In the genomic region with DNA sequence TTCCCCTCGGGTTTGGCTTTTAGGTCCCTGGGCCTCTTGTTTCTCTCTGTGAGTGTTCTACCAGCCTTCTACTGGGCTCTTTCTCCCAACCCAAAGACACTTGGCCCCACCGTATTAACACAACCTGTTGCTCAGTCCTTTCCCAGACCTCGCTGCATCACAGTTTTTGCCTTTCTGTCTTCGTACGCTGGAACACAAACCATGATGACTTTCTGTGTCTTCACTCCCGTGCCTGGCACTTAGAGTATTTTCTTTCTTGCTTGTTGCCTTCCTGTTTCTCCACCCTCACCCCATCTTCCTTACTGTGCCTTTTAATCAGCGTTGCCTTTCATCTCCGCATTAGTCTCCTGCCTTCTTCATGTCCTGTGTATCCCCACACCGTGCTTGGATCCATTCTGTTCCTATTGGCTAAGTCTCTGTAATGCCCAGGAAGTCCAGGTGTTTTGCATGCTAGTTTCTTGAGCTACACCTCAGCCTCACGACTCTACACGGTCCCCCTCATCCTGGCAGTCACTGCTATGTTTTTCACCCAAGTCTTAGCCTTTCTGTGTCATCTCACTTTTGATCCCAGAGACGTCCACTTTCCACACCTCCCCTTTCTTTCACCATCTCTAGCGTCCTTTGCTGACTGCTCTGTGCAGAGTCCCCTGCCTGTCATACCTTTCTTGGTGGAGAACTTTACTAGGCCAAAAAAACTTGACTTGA, we compare ENCODE assay signal across 8 cellular contexts. TPM values are rescaled to one million over a fixed set of nuclear protein-coding genes. Genes with fewer than 3 reads are reported as not detected.
DNase-seq lines count a peak whose midpoint lies in the region; ATAC-seq, FAIRE-seq and TF ChIP-seq lines count a peak whose summit lies in the region.

No MANE protein-coding gene starts in this region.

- peak overlapping the region; percentile 89 for H3K9ac ChIP-seq in IMR-90 (ENCODE audit: low read depth, low read length)

- no peak overlapping the region for H4K91ac ChIP-seq in IMR-90 (ENCODE audit: insufficient read depth, low read depth, low read length)

- peaks cover 3% of the 10 kb centered on the region; the same call in 1 of the 2 replicates for H3K36me3 ChIP-seq in IMR-90 (ENCODE audit: control insufficient read depth, insufficient read depth, low read length)

- H3K79me1 ChIP-seq in IMR-90 (ENCODE audit: low read depth in 1 of 2, low read length in 2 of 2), result peaks cover 12 to 56% of the 10 kb centered on the region in 2 experiments; a peak in 3 of 4 replicates

- TF ChIP-seq EP300 in A549 (IDR thresholded peaks at IDR 0.05), result no peak

- H3K27me3 Mint-ChIP-seq in MCF 10A (ENCODE audit: insufficient read depth, unreplicated experiment), result no peaks in the 10 kb centered on the region

- no peak for TF ChIP-seq RAD21 in A549 (conservative IDR thresholded peaks at IDR 0.05 in 1 of 2, IDR thresholded peaks at IDR 0.05 in 1 of 2)
- no peak for TF ChIP-seq RAD21 in IMR-90 (IDR thresholded peaks at IDR 0.05; ENCODE audit: low read length)

- H3K9me1 ChIP-seq in IMR-90 (ENCODE audit: insufficient read depth, low read length), result peaks cover 25% of the 10 kb centered on the region

- 41% methylated on average over 13 of the region's 13 CpGs for WGBS in A549 (ENCODE audit: missing lambda C conversion rate)
- 9% methylated on average over 11 of the region's 13 CpGs; no CpG with 5 or more reads in 1 of the 2 experiments for WGBS in IMR-90 (ENCODE audit: extremely low coverage in 2 of 2, insufficient read length in 1 of 2), 2 experiments

- peak overlapping the region; percentile 93 for H3K4me3 Mint-ChIP-seq in MCF 10A (ENCODE audit: unreplicated experiment)

- peak overlapping the region; percentile 57; the same call in 1 of the 2 replicates for H2AK5ac ChIP-seq in IMR-90 (ENCODE audit: low read depth, low read length)

- no peak overlapping the region for H3K56ac ChIP-seq in IMR-90 (ENCODE audit: extremely low read depth, insufficient read depth, low read length)

- in situ Hi-C loops in IMR-90 (cut with MboI; ENCODE audit: low sequenced_read_pairs), result no loop called here

- no peak overlapping the region for H2BK15ac ChIP-seq in IMR-90 (ENCODE audit: low read depth, low read length)

- no peak overlapping the region for H4K8ac ChIP-seq in IMR-90 (ENCODE audit: low read depth in 2 of 2, low read length in 2 of 2)

- no peaks in the 10 kb centered on the region for H3K9me3 Mint-ChIP-seq in MCF 10A (ENCODE audit: unreplicated experiment)

- peaks cover 56% of the 10 kb centered on the region for H4K20me1 ChIP-seq in IMR-90 (ENCODE audit: insufficient read depth, low read length)

- H2BK20ac ChIP-seq in IMR-90 (ENCODE audit: low read depth, low read length), result no peak overlapping the region

- H3K27ac Mint-ChIP-seq in MCF 10A (ENCODE audit: low read depth, unreplicated experiment), result peak overlapping the region; percentile 73

- no peak for TF ChIP-seq POLR2A in A549 (IDR thresholded peaks at IDR 0.05; ENCODE audit: low read length)
- no peak for TF ChIP-seq POLR2A in IMR-90 (IDR thresholded peaks at IDR 0.05; ENCODE audit: low read depth, low read length)

- CTCF ChIA-PET in A549 (lab: Yijun Ruan, JAX), result interaction anchor here (0.9 to 7.5 kb wide), 7 partner anchors 8 to 308 kb away, joined by 3 to 236 read pairs (median 3); a partner anchor contains a TSS
- CTCF ChIA-PET in IMR-90 (lab: Yijun Ruan, JAX), result no interaction called here
- CTCF ChIA-PET in MCF 10A (lab: Yijun Ruan, JAX), result interaction anchor here (0.6 to 8.3 kb wide), 5 partner anchors 30 to 1170 kb away, joined by 3 to 241 read pairs (median 6); no protein-coding TSS in a partner anchor

- no peak for FAIRE-seq in A549 (lab: Jason Lieb, UNC)

- H3K4me1 ChIP-seq in A549, result peaks cover 53% of the 10 kb centered on the region
- H3K4me1 ChIP-seq in IMR-90 (ENCODE audit: control insufficient read depth, insufficient read depth, low read length), result peaks cover 17% of the 10 kb centered on the region
- peaks cover 73% of the 10 kb centered on the region for H3K4me1 ChIP-seq in mononuclear cell (ENCODE audit: insufficient read depth, low read length)

- dilution Hi-C loops in IMR-90 (cut with HindIII; ENCODE audit: low sequenced_read_pairs, unreplicated experiment), result no loop called here

- H3K27me3 ChIP-seq in IMR-90 (ENCODE audit: control insufficient read depth, insufficient read depth, low read length) (no peaks in the 10 kb centered on the region), mononuclear cell (ENCODE audit: insufficient read depth, low read length) (no peaks in the 10 kb centered on the region)

- peak overlapping the region; percentile 89 for H3K23ac ChIP-seq in IMR-90 (ENCODE audit: low read depth, low read length)

- H3K4me1 Mint-ChIP-seq in MCF 10A (ENCODE audit: insufficient read depth, unreplicated experiment), result peaks cover 47% of the 10 kb centered on the region

- no peak overlapping the region for H2AFZ ChIP-seq in IMR-90 (replicated peaks; ENCODE audit: low read length, poor library complexity)

- peak overlapping the region; percentile 85 for H3K14ac ChIP-seq in IMR-90 (replicated peaks; ENCODE audit: low read depth, low read length)

- peak overlapping the region; percentile 6; the same call in 1 of the 2 replicates for H3K4ac ChIP-seq in IMR-90 (ENCODE audit: low read depth, low read length)

- H3K9me3 ChIP-seq in A549 (no peaks in the 10 kb centered on the region), IMR-90 (ENCODE audit: control insufficient read depth, insufficient read depth, low read length) (no peaks in the 10 kb centered on the region), mononuclear cell (ENCODE audit: low read depth, low read length) (no peaks in the 10 kb centered on the region)

- DNase-seq in A549 (ENCODE audit: low read depth in 1 of 2, low spot score in 1 of 2) (no peak), IMR-90 (no peak), MCF 10A (ENCODE audit: unreplicated experiment) (peak; percentile 3), DMS79 treated with DMSO at 0.1 percent for 48 hours (lab: John Stamatoyannopoulos, UW) (no peak), DMS53 (lab: John Stamatoyannopoulos, UW) (no peak), globus pallidus (ENCODE audit: low spot score) (no peak), superior temporal gyrus (ENCODE audit: extremely low spot score) (no peak)

- BruUV-seq in IMR-90 (replicated peaks; lab: Mats Ljungman, UMichigan) (TSS peak; percentile 23), MCF 10A (replicated peaks; lab: Mats Ljungman, UMichigan) (no TSS peak)

- H3K18ac ChIP-seq in IMR-90 (ENCODE audit: low read depth, low read length), result no peak overlapping the region

- H3K36me3 Mint-ChIP-seq in MCF 10A (ENCODE audit: insufficient read depth, unreplicated experiment), result peaks cover 31% of the 10 kb centered on the region

- H2BK5ac ChIP-seq in IMR-90 (ENCODE audit: low read depth, low read length, poor library complexity, severe bottlenecking), result no peak overlapping the region

- peak overlapping the region; percentile 75 for H3K4me3 ChIP-seq in A549
- peak overlapping the region; percentile 81 for H3K4me3 ChIP-seq in IMR-90 (ENCODE audit: insufficient read depth, low read depth, low read length)
- H3K4me3 ChIP-seq in mononuclear cell (ENCODE audit: low read length), result peak overlapping the region; percentile 99

- POLR2A ChIA-PET in A549 (lab: Yijun Ruan, JAX), result no interaction called here
- POLR2A ChIA-PET in IMR-90 (lab: Charles Lee; ENCODE audit: unreplicated experiment), result no interaction called here
- POLR2A ChIA-PET in MCF 10A (lab: Yijun Ruan, JAX), result interaction anchor here (0.6 to 5.4 kb wide), 17 partner anchors 10 to 464 kb away, joined by 3 to 37 read pairs (median 5); a partner anchor contains a TSS

- peak overlapping the region; percentile 96 for H2AK9ac ChIP-seq in IMR-90 (replicated peaks; ENCODE audit: low read depth, low read length, poor library complexity)

- peak overlapping the region; percentile 95 to 97; a peak in 5 of 6 replicates for H3K27ac ChIP-seq in A549
- 0 out of 2 replicates have a peak overlapping the region, but pooled peaks have one; percentile 14 for H3K27ac ChIP-seq in IMR-90 (ENCODE audit: insufficient read depth, low read length)

- H3K4me2 ChIP-seq in A549, result peak overlapping the region; percentile 96
- H3K4me2 ChIP-seq in IMR-90 (ENCODE audit: low read depth, low read length), result peak overlapping the region; percentile 86

- H2BK120ac ChIP-seq in IMR-90 (ENCODE audit: low read depth, low read length), result no peak overlapping the region

- no peak overlapping the region for H4K5ac ChIP-seq in IMR-90 (ENCODE audit: low read depth, low read length)

- intact Hi-C loops in IMR-90 (cut with micrococcal nuclease) (no loop called here), MCF 10A (cut with micrococcal nuclease) (loop anchor here (1.0 to 5.0 kb wide), 2 partner anchors 32 to 47 kb away; no protein-coding TSS in a partner anchor)

- ATAC-seq in A549, result no peak
- no peak for ATAC-seq in IMR-90 (ENCODE audit: low read depth)

- TF ChIP-seq CTCF in A549 (IDR thresholded peaks at IDR 0.05) (no peak), IMR-90 (conservative IDR thresholded peaks at IDR 0.05; ENCODE audit: low read depth, low read length) (no peak), MCF 10A (IDR thresholded peaks at IDR 0.05; ENCODE audit: unreplicated experiment) (no peak)

TF ChIP-seq in A549, 52 proteins besides CTCF, POLR2A, EP300 and RAD21 (continues in another document):
- TF ChIP-seq CBX2 (IDR thresholded peaks at IDR 0.05; ENCODE audit: borderline replicate concordance, low read depth), result no peak

TF ChIP-seq in IMR-90, 13 proteins besides CTCF, POLR2A, EP300 and RAD21 (continues in another document):
- TF ChIP-seq MAFK (IDR thresholded peaks at IDR 0.05; ENCODE audit: low read depth, low read length), result no peak

RNA-seq across cellular contexts. Expression of a gene that starts 1.6 kb away (rescaled TPM):
- polyA plus RNA-seq in A549 (2011; rRNA removed) (24.7 and 28.4 TPM in 2 replicates), A549 (2017; fragmentation: RNase III; extraction: RNeasy Plus Mini Kit Qiagen cat#74134 plus additional on column Dnase treatment) (19.7 to 20.4 TPM (median 20.2 TPM) in 3 replicates), IMR-90 (2012; rRNA removed) (17.3 and 19.9 TPM in 2 replicates)
- 24.2 and 26.6 TPM in 2 replicates for polyA plus RNA-seq in A549 (2012; cell fraction: cytosol; rRNA removed)
- polyA plus RNA-seq in A549 (2012; cell fraction: nucleus; rRNA removed), result 23.9 and 29.8 TPM in 2 replicates
- polyA minus RNA-seq in A549 (2011; rRNA and poly(A)+ RNA removed), result 18.8 and 26.9 TPM in 2 replicates
- total RNA-seq in IMR-90 (2012; rRNA removed) (6.6 and 7.2 TPM in 2 replicates), MCF 10A (2022) (36.9 and 39.8 TPM in 2 replicates), mononuclear cell (19.4 TPM)
- polyA plus RNA-seq in IMR-90 (2012; cell fraction: cytosol; rRNA removed), result 13.2 and 14.5 TPM in 2 replicates
- polyA plus RNA-seq in IMR-90 (2012; cell fraction: nucleus; rRNA removed; ENCODE audit: low replicate concordance), result 17.4 and 22.9 TPM in 2 replicates

RNA-seq across cellular contexts. Expression of a gene that starts 27.3 kb away (rescaled TPM):
- polyA plus RNA-seq in A549 (2011; rRNA removed) (15.6 and 17.6 TPM in 2 replicates), A549 (2017; fragmentation: RNase III; extraction: RNeasy Plus Mini Kit Qiagen cat#74134 plus additional on column Dnase treatment) (30.4 to 34.8 TPM (median 32.1 TPM) in 3 replicates), IMR-90 (2012; rRNA removed) (29.9 and 39.0 TPM in 2 replicates)
- polyA plus RNA-seq in A549 (2012; cell fraction: cytosol; rRNA removed), result 46.0 and 55.7 TPM in 2 replicates
- 38.7 and 42.5 TPM in 2 replicates for polyA plus RNA-seq in A549 (2012; cell fraction: nucleus; rRNA removed)
- polyA minus RNA-seq in A549 (2011; rRNA and poly(A)+ RNA removed), result 7.0 and 9.2 TPM in 2 replicates
- total RNA-seq in IMR-90 (2012; rRNA removed) (10.0 and 11.9 TPM in 2 replicates), MCF 10A (2022) (17.1 and 21.4 TPM in 2 replicates), mononuclear cell (3.0 TPM)
- 34.0 and 34.1 TPM in 2 replicates for polyA plus RNA-seq in IMR-90 (2012; cell fraction: cytosol; rRNA removed)
- polyA plus RNA-seq in IMR-90 (2012; cell fraction: nucleus; rRNA removed; ENCODE audit: low replicate concordance), result 23.5 and 34.0 TPM in 2 replicates
